Comparison of ENCODE assay signal across 26 cellular contexts in the genomic region with DNA sequence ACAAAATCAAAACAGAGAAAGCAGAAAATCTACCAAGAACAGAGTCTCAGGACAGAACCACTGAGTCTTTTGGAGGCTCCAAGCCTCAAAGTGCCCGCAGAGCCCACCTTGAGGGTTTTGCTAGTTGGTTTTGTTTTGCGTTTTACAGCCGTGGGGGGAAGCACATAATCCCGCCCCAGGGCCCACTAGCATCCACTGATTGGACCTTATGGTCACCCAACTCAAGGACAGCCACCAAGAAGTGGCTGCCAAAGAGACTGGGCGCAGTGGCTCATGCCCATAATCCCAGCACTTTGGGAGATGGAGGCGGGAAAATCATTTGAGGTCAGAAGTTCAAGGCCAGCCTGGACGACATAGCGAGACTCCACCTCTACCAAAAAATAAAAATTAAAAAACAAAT. TPM values are rescaled to one million over a fixed set of nuclear protein-coding genes. Genes with fewer than 3 reads are reported as not detected.
"Had no signal": no experiment of that assay in that cellular context is flagged by ENCODE, and none has a peak within 500 bp of the region (broad histone marks: within the 10 kb centered on the region; RNA-seq: fewer than 3 reads in every experiment).

No MANE protein-coding gene starts in this region.

- DNase-seq: dermis blood vessel endothelial cell; effector memory CD4-positive, alpha-beta T cell; foreskin fibroblast; gastrocnemius medialis; kidney; left lung; mesendoderm; naive thymus-derived CD8-positive, alpha-beta T cell; stimulated activated CD4-positive, alpha-beta T cell treated with anti-CD3 and anti-CD28 coated beads, Interleukin-2, amount 100 ng/mL, for 24 hours; stimulated activated CD4-positive, alpha-beta T cell treated with anti-CD3 and anti-CD28 coated beads, Interleukin-4, amount 100 ng/mL, for 24 hours; stimulated activated naive CD4-positive, alpha-beta T cell treated with Interleukin-2 at 50 U/mL for 16 hours; uterus had no signal

- H3K27me3 ChIP-seq: gastrocnemius medialis, right atrium auricular region, upper lobe of left lung, uterus had no signal

- H3K9me3 Mint-ChIP-seq: naive thymus-derived CD8-positive, alpha-beta T cell; neural crest cell; stimulated activated effector memory CD8-positive, alpha-beta T cell treated with anti-CD3 and anti-CD28 coated beads, Interleukin-12 subunit alpha, Interleukin-12 subunit beta, amount 100 ng/mL, for 72 hours had no signal

- H3K27ac Mint-ChIP-seq: stimulated activated effector memory CD8-positive, alpha-beta T cell treated with anti-CD3 and anti-CD28 coated beads, Interleukin-12 subunit alpha, Interleukin-12 subunit beta, amount 100 ng/mL, for 72 hours had no signal

- H3K36me3 Mint-ChIP-seq: naive thymus-derived CD8-positive, alpha-beta T cell; stimulated activated effector memory CD8-positive, alpha-beta T cell treated with anti-CD3 and anti-CD28 coated beads, Interleukin-12 subunit alpha, Interleukin-12 subunit beta, amount 100 ng/mL, for 72 hours had no signal

- H3K36me3 ChIP-seq: gastrocnemius medialis, left lung, prostate gland, right atrium auricular region, thoracic aorta, tibial nerve, upper lobe of left lung, uterus had no signal

- H3K4me1 ChIP-seq: gastrocnemius medialis, left lung, prostate gland, right atrium auricular region, tibial nerve, upper lobe of left lung, uterus had no signal

- ATAC-seq: gastrocnemius medialis; left lung; naive thymus-derived CD8-positive, alpha-beta T cell; sciatic nerve; stimulated activated effector memory CD8-positive, alpha-beta T cell treated with anti-CD3 and anti-CD28 coated beads, Interleukin-12 subunit alpha, Interleukin-12 subunit beta, amount 100 ng/mL, for 72 hours had no signal

- H3K4me3 ChIP-seq: coronary artery, gastrocnemius medialis, left lung, prostate gland, right atrium auricular region, thoracic aorta, tibial nerve, upper lobe of left lung, uterus had no signal

- H3K4me1 Mint-ChIP-seq: naive thymus-derived CD8-positive, alpha-beta T cell; neural crest cell; stimulated activated effector memory CD8-positive, alpha-beta T cell treated with anti-CD3 and anti-CD28 coated beads, Interleukin-12 subunit alpha, Interleukin-12 subunit beta, amount 100 ng/mL, for 72 hours had no signal

- H3K9me3 ChIP-seq: gastrocnemius medialis, left lung, prostate gland, right atrium auricular region, thoracic aorta, tibial nerve, upper lobe of left lung, uterus had no signal

- H3K27ac ChIP-seq: coronary artery, gastrocnemius medialis, left lung, right atrium auricular region, thoracic aorta, tibial nerve, upper lobe of left lung, uterus had no signal

- H3K4me3 Mint-ChIP-seq: naive thymus-derived CD8-positive, alpha-beta T cell; neural crest cell; stimulated activated effector memory CD8-positive, alpha-beta T cell treated with anti-CD3 and anti-CD28 coated beads, Interleukin-12 subunit alpha, Interleukin-12 subunit beta, amount 100 ng/mL, for 72 hours had no signal

RNA-seq across cellular contexts. Expression of a gene that starts 9.9 kb away (rescaled TPM):
- total RNA-seq: dermis blood vessel endothelial cell; glomerular endothelial cell; lung microvascular endothelial cell; myocyte; naive thymus-derived CD8-positive, alpha-beta T cell; neural crest cell; osteocyte; sciatic nerve had no signal

RNA-seq across cellular contexts. Expression of a gene that starts 38.8 kb away (rescaled TPM):
- total RNA-seq: dermis blood vessel endothelial cell, gastrocnemius medialis, glomerular endothelial cell, kidney, lung microvascular endothelial cell, neural crest cell, osteocyte, sciatic nerve, skeletal muscle tissue, thoracic aorta, tibial nerve, upper lobe of left lung, uterus had no signal

RNA-seq across cellular contexts. Expression of a gene that starts 46.3 kb away (rescaled TPM):
- total RNA-seq: dermis blood vessel endothelial cell; gastrocnemius medialis; glomerular endothelial cell; lung microvascular endothelial cell; myocyte; naive thymus-derived CD8-positive, alpha-beta T cell; neural crest cell; osteocyte; right atrium auricular region; sciatic nerve; skeletal muscle tissue; thoracic aorta had no signal
